Comparison of ENCODE assay signal across 15 cellular contexts in the genomic region with DNA sequence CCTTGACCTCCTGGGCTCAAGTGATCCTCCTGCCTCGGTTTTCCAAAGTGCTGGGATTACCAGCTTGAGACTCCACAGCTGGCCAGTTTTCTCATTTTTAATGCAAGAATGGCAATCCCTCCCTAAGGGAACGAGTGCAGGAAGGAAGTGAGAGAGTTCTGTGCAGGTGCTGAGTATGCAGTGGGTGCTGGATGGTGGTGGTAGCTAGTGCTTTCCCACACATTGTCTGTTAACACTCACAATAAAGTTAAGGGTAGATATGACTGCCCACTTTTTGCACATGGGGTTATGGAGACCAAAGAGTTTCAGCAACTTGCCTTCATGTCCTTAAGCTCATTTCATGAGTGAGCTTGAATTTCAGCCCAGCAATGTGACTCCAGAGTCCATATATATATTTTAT. TPM values are rescaled to one million over a fixed set of nuclear protein-coding genes. Genes with fewer than 3 reads are reported as not detected.
DNase-seq lines count a peak whose midpoint lies in the region; ATAC-seq, FAIRE-seq and TF ChIP-seq lines count a peak whose summit lies in the region.
"Had no signal": no experiment of that assay in that cellular context is flagged by ENCODE, and none has a peak within 500 bp of the region (broad histone marks: within the 10 kb centered on the region; RNA-seq: fewer than 3 reads in every experiment).

No MANE protein-coding gene starts in this region.

- no peak overlapping the region for H3K4me2 ChIP-seq in SK-N-SH

- H3K9me3 ChIP-seq in Peyer's patch (no peaks in the 10 kb centered on the region), right lobe of liver (no peaks in the 10 kb centered on the region), SK-N-SH (no peaks in the 10 kb centered on the region)

- POLR2A ChIA-PET in SK-N-SH (lab: Yijun Ruan, JAX), result no interaction called here

- CTCF ChIA-PET in SK-N-SH (lab: Yijun Ruan, JAX), result interaction anchor here (0.8 to 10.7 kb wide), 10 partner anchors 10 to 237 kb away, joined by 3 to 79 read pairs (median 4); partner anchors contain the start of genes LRRC37A3 and RGS9

- H3K27ac ChIP-seq in Peyer's patch (peak overlapping the region in 3 of 4 donors; percentile 65 to 85 (median 71)), right lobe of liver (no peak overlapping the region), SK-N-SH (ENCODE audit: low read depth in 2 of 2, low read length in 1 of 2) (no peak overlapping the region)

- DNase-seq in GM12892 (ENCODE audit: insufficient read length), result no peak
- no peak for DNase-seq in Peyer's patch
- no peak for DNase-seq in stimulated activated CD4-positive, alpha-beta T cell treated with anti-CD3 and anti-CD28 coated beads, Interleukin-15, amount 100 ng/mL, for 24 hours
- no peak for DNase-seq in DMS79 treated with DMSO at 0.1 percent for 48 hours (lab: John Stamatoyannopoulos, UW)
- no peak for DNase-seq in right lobe of liver
- DNase-seq in SK-N-SH, result no peak
- DNase-seq: activated CD4-positive, alpha-beta T cell treated with anti-CD3 and anti-CD28 coated beads for 36 hours; activated naive CD4-positive, alpha-beta T cell treated with anti-CD3 and anti-CD28 coated beads for 36 hours; NCI-H345; stimulated activated naive CD4-positive, alpha-beta T cell treated with Interleukin-2 at 50 U/mL for 16 hours had no signal

- H3K4me3 ChIP-seq in Peyer's patch (no peak overlapping the region), right lobe of liver (no peak overlapping the region), SK-N-SH (ENCODE audit: low read depth in 2 of 2, low read length in 1 of 2) (no peak overlapping the region)
- H3K4me3 ChIP-seq: K562 had no signal

- H3K27me3 ChIP-seq in Peyer's patch (no peaks in the 10 kb centered on the region), right lobe of liver (no peaks in the 10 kb centered on the region), SK-N-SH (ENCODE audit: insufficient read depth) (no peaks in the 10 kb centered on the region; the same call in 1 of the 2 replicates)

- WGBS in right lobe of liver (ENCODE audit: insufficient coverage, low coverage, low lambda C conversion rate, missing lambda C conversion rate), result 64% methylated on average over 2 of the region's 2 CpGs
- 49% methylated on average over 2 of the region's 2 CpGs for WGBS in SK-N-SH (ENCODE audit: low lambda C conversion rate)

- no peak overlapping the region for H3K9ac ChIP-seq in SK-N-SH

- TF ChIP-seq EP300 in SK-N-SH (IDR thresholded peaks at IDR 0.05; ENCODE audit: borderline replicate concordance in 1 of 2, low read depth in 1 of 2, low read length in 1 of 2), result no peak

- TF ChIP-seq POLR2A in GM12892 (IDR thresholded peaks at IDR 0.05; ENCODE audit: low read depth, low read length) (no peak), Peyer's patch (IDR thresholded peaks at IDR 0.05) (no peak), right lobe of liver (IDR thresholded peaks at IDR 0.05) (no peak)

- no peaks in the 10 kb centered on the region for H4K20me1 ChIP-seq in SK-N-SH (ENCODE audit: insufficient read depth)

- peak; percentile 85 for FAIRE-seq in GM12892 (lab: Jason Lieb, UNC)
- FAIRE-seq: K562 had no signal

- intact Hi-C loops in right lobe of liver (cut with DNase I), result no loop called here

- H3K4me1 ChIP-seq in Peyer's patch, result peaks cover 0 to 19% (median 0%) of the 10 kb centered on the region in 4 donors
- no peaks in the 10 kb centered on the region for H3K4me1 ChIP-seq in right lobe of liver
- peaks cover 0 to 10% of the 10 kb centered on the region in 2 experiments; a peak in 1 of 4 replicates for H3K4me1 ChIP-seq in SK-N-SH (ENCODE audit: control insufficient read depth in 1 of 2, insufficient read depth in 2 of 2, low read depth in 1 of 2, low read length in 1 of 2)

- ATAC-seq in GM19438 (IDR thresholded peaks at IDR 0.05; ENCODE audit: low read depth, unreplicated experiment) (peak; percentile 55), HG02970 (IDR thresholded peaks at IDR 0.05; ENCODE audit: low FRiP score, unreplicated experiment) (peak; percentile 42), right lobe of liver (no peak)
- ATAC-seq: HCT116, K562 had no signal

- H3K9me2 ChIP-seq in SK-N-SH, result no peaks in the 10 kb centered on the region

- H3K36me3 ChIP-seq in Peyer's patch, result no peaks in the 10 kb centered on the region
- no peaks in the 10 kb centered on the region for H3K36me3 ChIP-seq in right lobe of liver
- no peaks in the 10 kb centered on the region for H3K36me3 ChIP-seq in SK-N-SH (replicated peaks in 1 of 2; ENCODE audit: control insufficient read depth in 1 of 2, insufficient read depth in 2 of 2, low read length in 1 of 2)

- TF ChIP-seq CTCF in Peyer's patch (IDR thresholded peaks at IDR 0.05) (no peak), right lobe of liver (IDR thresholded peaks at IDR 0.05) (no peak), SK-N-SH (IDR thresholded peaks at IDR 0.05) (no peak)

- no peak for TF ChIP-seq RAD21 in SK-N-SH (IDR thresholded peaks at IDR 0.05; ENCODE audit: low read length)

- no peaks in the 10 kb centered on the region for H3K79me2 ChIP-seq in SK-N-SH (ENCODE audit: insufficient read depth)

- no peak overlapping the region for H2AFZ ChIP-seq in SK-N-SH (ENCODE audit: low read depth)

- no peaks in the 10 kb centered on the region for H3F3A ChIP-seq in SK-N-SH (replicated peaks; ENCODE audit: insufficient read depth)

TF ChIP-seq in SK-N-SH, 30 proteins besides CTCF, POLR2A, EP300 and RAD21:
- TF ChIP-seq NRF1 (IDR thresholded peaks at IDR 0.05; ENCODE audit: low read depth, low read length) (no peak), GATA2 (CRISPR knock-in tag; IDR thresholded peaks at IDR 0.05) (no peak), NFIC (IDR thresholded peaks at IDR 0.05; ENCODE audit: borderline replicate concordance) (no peak), POLR2AphosphoS5 (IDR thresholded peaks at IDR 0.05; ENCODE audit: low read depth, low read length) (no peak), GABPA (IDR thresholded peaks at IDR 0.05; ENCODE audit: low read depth) (no peak), SMC3 (IDR thresholded peaks at IDR 0.05; ENCODE audit: low read depth, low read length) (no peak), JUND (IDR thresholded peaks at IDR 0.05) (no peak), RXRA (IDR thresholded peaks at IDR 0.05; ENCODE audit: borderline replicate concordance, low read depth) (no peak)

RNA-seq across cellular contexts. Expression of gene RGS9, which starts 18.5 kb away (rescaled TPM):
- polyA plus RNA-seq in GM12892 (2012; ENCODE audit: missing spikeins), result 29.1 TPM
- total RNA-seq in Peyer's patch, result 10 to 100 TPM in 1 of 4 donors, 1 to 10 TPM in 3; 4.0 to 25.6 (median 7.9) TPM
- 10 to 100 TPM in 2 of 6 experiments, 1 to 10 TPM in 4; 1.9 to 12.8 (median 5.7) TPM for total RNA-seq in right lobe of liver
- 1.3 and 1.4 TPM in 2 replicates for polyA plus RNA-seq in SK-N-SH (2012; rRNA removed)
- polyA plus RNA-seq in SK-N-SH (2012; cell fraction: cytosol; rRNA removed), result 1.6 and 1.9 TPM in 2 replicates
- polyA plus RNA-seq in SK-N-SH (2012; cell fraction: nucleus; rRNA removed), result 0.79 and 0.94 TPM in 2 replicates
- polyA plus RNA-seq: CD14-positive monocyte had no signal

Comparison
In these comparisons a context has a peak if more than half of its experiments do, and no peak if none do; other contexts are left out.
1. ATAC-seq: peak in GM19438 (single experiment) and HG02970 (single experiment); none in right lobe of liver (0 of 4).
2. H3K27ac ChIP-seq: peak in Peyer's patch (3 of 4); none in right lobe of liver (0 of 3) and SK-N-SH (0 of 2).